1 cellular context compared by ENCODE assay signal in genomic region chr15:35293353-35294130, GRCh38.
TF ChIP-seq lines count a peak whose summit lies in the region.

No MANE protein-coding gene starts in this region.

TF ChIP-seq in SK-N-SH, 30 proteins besides CTCF, POLR2A, EP300 and RAD21 (continued from another document):
- TF ChIP-seq GABPA (IDR thresholded peaks at IDR 0.05; ENCODE audit: low read depth) (0 out of 2 replicates have a peak, but pooled peaks have one; percentile 33), RFX5 (IDR thresholded peaks at IDR 0.05; ENCODE audit: low read length) (no peak), FOXJ3 (CRISPR knock-in tag; IDR thresholded peaks at IDR 0.05) (no peak), MXI1 (IDR thresholded peaks at IDR 0.05; ENCODE audit: low read depth, low read length) (no peak), RXRA (IDR thresholded peaks at IDR 0.05; ENCODE audit: borderline replicate concordance, low read depth) (peak; percentile 87; the same call in 1 of the 2 replicates), TEAD4 (IDR thresholded peaks at IDR 0.05; ENCODE audit: borderline replicate concordance, insufficient read depth) (peak; percentile 82; the same call in 1 of the 2 replicates), IRF3 (IDR thresholded peaks at IDR 0.05; ENCODE audit: low read depth, low read length) (no peak), RCOR1 (IDR thresholded peaks at IDR 0.05; ENCODE audit: low read length) (no peak), TAF1 (IDR thresholded peaks at IDR 0.05; ENCODE audit: borderline replicate concordance, low read depth, low read length) (no peak), NRF1 (IDR thresholded peaks at IDR 0.05; ENCODE audit: low read depth, low read length) (no peak), MEF2A (IDR thresholded peaks at IDR 0.05; ENCODE audit: borderline replicate concordance, low read depth) (peak; percentile 38; the same call in 1 of the 2 replicates), USF2 (IDR thresholded peaks at IDR 0.05; ENCODE audit: borderline replicate concordance, low read depth, low read length) (no peak), JUND (IDR thresholded peaks at IDR 0.05) (peak; percentile 96), FOXM1 (IDR thresholded peaks at IDR 0.05; ENCODE audit: low read depth) (peak; percentile 62; the same call in 1 of the 2 replicates), CHD2 (IDR thresholded peaks at IDR 0.05; ENCODE audit: low read length, partially characterized antibody) (no peak), SMC3 (IDR thresholded peaks at IDR 0.05; ENCODE audit: low read depth, low read length) (peak; percentile 20), EZH2phosphoT487 (IDR thresholded peaks at IDR 0.05; ENCODE audit: borderline replicate concordance, low read depth) (no peak), YY1 (IDR thresholded peaks at IDR 0.05; ENCODE audit: low read depth) (no peak), TCF12 (IDR thresholded peaks at IDR 0.05) (peak; percentile 93), ELF1 (IDR thresholded peaks at IDR 0.05) (0 out of 2 replicates have a peak, but pooled peaks have one; percentile 33), PBX3 (IDR thresholded peaks at IDR 0.05) (peak; percentile 95), USF1 (IDR thresholded peaks at IDR 0.05; ENCODE audit: borderline replicate concordance, low read depth) (no peak)
TF ChIP-seq in SK-N-SH: peak in this region for 16.
